10 cellular contexts compared by ENCODE assay signal in the genomic region with DNA sequence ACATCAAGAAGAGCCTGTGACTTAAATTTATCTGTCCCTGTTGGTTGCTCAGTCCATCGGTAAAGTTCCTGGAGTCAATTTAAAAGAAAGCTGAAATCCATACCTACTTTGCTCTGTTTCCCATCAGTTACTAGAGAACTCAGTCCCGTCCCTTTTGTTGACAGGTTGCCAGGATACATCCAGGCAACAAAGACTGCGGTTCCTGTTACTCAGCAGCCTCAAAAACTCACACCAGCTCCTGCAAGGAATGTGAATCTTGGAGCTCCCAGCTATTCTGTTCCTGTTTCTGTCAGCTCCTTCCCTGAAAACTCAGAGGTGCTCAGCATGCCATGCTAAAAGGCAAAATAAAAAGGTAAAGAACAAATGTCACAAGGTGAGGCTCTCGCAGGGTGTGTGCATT. TPM values are rescaled to one million over a fixed set of nuclear protein-coding genes. Genes with fewer than 3 reads are reported as not detected.
DNase-seq lines count a peak whose midpoint lies in the region; ATAC-seq, FAIRE-seq and TF ChIP-seq lines count a peak whose summit lies in the region.
"Had no signal": no experiment of that assay in that cellular context is flagged by ENCODE, and none has a peak within 500 bp of the region (broad histone marks: within the 10 kb centered on the region; RNA-seq: fewer than 3 reads in every experiment).

A gene (plus strand): TSS at position 215 of the 400 bp plus-strand sequence. CDS start 22,445 bp downstream, outside the sequence.

- no TSS peak for BruUV-seq in mammary epithelial cell (replicated peaks; lab: Mats Ljungman, UMichigan)

- H2AFZ ChIP-seq in ACC112 (ENCODE audit: low read length, unreplicated experiment) (no peak within 1 kb of the TSS), mammary epithelial cell (ENCODE audit: low read depth, low read length) (peak within 1 kb of the TSS; percentile 15)

- H3K27me3 Mint-ChIP-seq in natural killer cell treated with Interleukin-12 subunit alpha and Interleukin-12 subunit beta and Interleukin-15 and Interleukin-18, amount 100 ng/mL, for 72 hours, result no peaks in the 10 kb centered on the region

- H3K4me1 ChIP-seq in ACC112 (ENCODE audit: control insufficient read depth, insufficient read depth, low read length, unreplicated experiment), result peaks cover 4% of the 10 kb centered on the region
- peaks cover 18% of the 10 kb centered on the region for H3K4me1 ChIP-seq in mammary epithelial cell (ENCODE audit: insufficient read depth, low read length)
- H3K4me1 ChIP-seq in left lung, result no peaks in the 10 kb centered on the region

- H3K4me2 ChIP-seq in mammary epithelial cell (ENCODE audit: insufficient read depth, low read depth, low read length), result peak within 1 kb of the TSS; percentile 53

- no peaks in the 10 kb centered on the region for H3K27me3 ChIP-seq in ACC112 (ENCODE audit: insufficient read depth, low read length)
- no peaks in the 10 kb centered on the region for H3K27me3 ChIP-seq in mammary epithelial cell (ENCODE audit: insufficient read depth, low read length)
- no peaks in the 10 kb centered on the region for H3K27me3 ChIP-seq in left lung

- dilution Hi-C loops in mammary epithelial cell (cut with HindIII; ENCODE audit: low sequenced_read_pairs), result no loop called here

- intact Hi-C loops in mammary epithelial cell (cut with micrococcal nuclease), result loop anchor here (2.0 kb wide), 1 partner anchor 53 kb away; no protein-coding TSS in a partner anchor
- intact Hi-C loops in left lung (cut with DNase I), result no loop called here

- H3K36me3 Mint-ChIP-seq in natural killer cell treated with Interleukin-12 subunit alpha and Interleukin-12 subunit beta and Interleukin-15 and Interleukin-18, amount 100 ng/mL, for 72 hours, result no peaks in the 10 kb centered on the region

- no peaks in the 10 kb centered on the region for H3K9me3 Mint-ChIP-seq in natural killer cell treated with Interleukin-12 subunit alpha and Interleukin-12 subunit beta and Interleukin-15 and Interleukin-18, amount 100 ng/mL, for 72 hours

- H3K79me2 ChIP-seq in ACC112 (ENCODE audit: control insufficient read depth, insufficient read depth, low read length, unreplicated experiment) (no peaks in the 10 kb centered on the region), mammary epithelial cell (ENCODE audit: insufficient read depth, low read length) (no peaks in the 10 kb centered on the region)

- no peak within 1 kb of the TSS for H3K4me3 Mint-ChIP-seq in natural killer cell treated with Interleukin-12 subunit alpha and Interleukin-12 subunit beta and Interleukin-15 and Interleukin-18, amount 100 ng/mL, for 72 hours

- H3K27ac ChIP-seq in ACC112 (ENCODE audit: low read depth, low read length) (peak within 1 kb of the TSS; percentile 77), mammary epithelial cell (ENCODE audit: insufficient read depth, low read depth, low read length) (peak within 1 kb of the TSS; percentile 92), left lung (no peak within 1 kb of the TSS)

- H4K20me1 ChIP-seq in mammary epithelial cell (ENCODE audit: insufficient read depth, low read length), result no peaks in the 10 kb centered on the region

- no peak within 1 kb of the TSS for H3K27ac Mint-ChIP-seq in natural killer cell treated with Interleukin-12 subunit alpha and Interleukin-12 subunit beta and Interleukin-15 and Interleukin-18, amount 100 ng/mL, for 72 hours

- H3K36me3 ChIP-seq in ACC112 (ENCODE audit: insufficient read depth, low read length) (no peaks in the 10 kb centered on the region), mammary epithelial cell (ENCODE audit: insufficient read depth, low read length) (no peaks in the 10 kb centered on the region), left lung (no peaks in the 10 kb centered on the region)

- DNase-seq in HT-29 (ENCODE audit: low spot score) (peak; percentile 93), mammary epithelial cell (peak; percentile 97), left lung (peak in 1 of 2 donors; percentile 63), D721Med (ENCODE audit: insufficient read length, low spot score) (no peak), NCI-H1436 treated with DMSO at 0.1 percent for 48 hours (lab: John Stamatoyannopoulos, UW) (no peak)
- DNase-seq in natural killer cell treated with Interleukin-12 subunit alpha and Interleukin-12 subunit beta and Interleukin-15 and Interleukin-18, amount 100 ng/mL, for 72 hours (ENCODE audit: low spot score), result no peak
- DNase-seq: activated CD4-positive, alpha-beta T cell treated with anti-CD3 and anti-CD28 coated beads, Interleukin-2, amount 50 U/mL, for 48 hours; GF-D8 had no signal

- WGBS in mammary epithelial cell (ENCODE audit: low coverage, missing lambda C conversion rate), result 8% methylated on average over 4 of the region's 4 CpGs

- ATAC-seq in left lung (peak; percentile 96), GM21515 (IDR thresholded peaks at IDR 0.05; ENCODE audit: unreplicated experiment) (no peak)
- no peak for ATAC-seq in natural killer cell treated with Interleukin-12 subunit alpha and Interleukin-12 subunit beta and Interleukin-15 and Interleukin-18, amount 100 ng/mL, for 72 hours

- H3K4me1 Mint-ChIP-seq in natural killer cell treated with Interleukin-12 subunit alpha and Interleukin-12 subunit beta and Interleukin-15 and Interleukin-18, amount 100 ng/mL, for 72 hours (ENCODE audit: low read depth in 2 of 2), result no peaks in the 10 kb centered on the region

- H3K4me3 ChIP-seq in ACC112 (ENCODE audit: low read depth, low read length), result no peak within 1 kb of the TSS
- peak within 1 kb of the TSS in 1 of 3 experiments; percentile 27 for H3K4me3 ChIP-seq in mammary epithelial cell (replicated peaks in 1 of 3; ENCODE audit: insufficient read depth in 1 of 3, low read depth in 2 of 3, low read length in 3 of 3)
- H3K4me3 ChIP-seq in left lung, result no peak within 1 kb of the TSS

- no peak for FAIRE-seq in D721Med (lab: Jason Lieb, UNC)

- H3K9ac ChIP-seq in mammary epithelial cell (ENCODE audit: insufficient read depth, low read length), result peak within 1 kb of the TSS; percentile 64

- H3K9me3 ChIP-seq in mammary epithelial cell (replicated peaks; ENCODE audit: insufficient read depth, low read length) (no peaks in the 10 kb centered on the region), left lung (no peaks in the 10 kb centered on the region)

- TF ChIP-seq CTCF in mammary epithelial cell (conservative IDR thresholded peaks at IDR 0.05 in 1 of 2, IDR thresholded peaks at IDR 0.05 in 1 of 2; ENCODE audit: extremely low read depth in 1 of 2, insufficient read depth in 1 of 2, low read depth in 1 of 2, low read length in 2 of 2) (no peak), left lung (IDR thresholded peaks at IDR 0.05) (no peak), D721Med (IDR thresholded peaks at IDR 0.05; ENCODE audit: insufficient read depth, missing control alignments) (no peak)

- CTCF ChIA-PET in mammary epithelial cell (lab: Charles Lee; ENCODE audit: low non-redundant PET), result no interaction called here

- in situ Hi-C loops in mammary epithelial cell (cut with MboI; ENCODE audit: low sequenced_read_pairs in 2 of 2), result no loop called here

RNA-seq across cellular contexts. Expression of the gene that starts here (rescaled TPM):
- 0.08 and 0.29 TPM in 2 replicates for total RNA-seq in HT-29 (2014; rRNA removed; shearing (Covaris generic))
- total RNA-seq in mammary epithelial cell (under 1 TPM; 0.19 to 0.33 TPM), left lung (1 to 10 TPM in 1 of 2 donors, not detected in 1; 2.0 TPM)
- polyA plus RNA-seq in mammary epithelial cell, result 0.10 TPM
- not detected for polyA minus RNA-seq in mammary epithelial cell
- not detected for total RNA-seq in natural killer cell treated with Interleukin-12 subunit alpha and Interleukin-12 subunit beta and Interleukin-15 and Interleukin-18, amount 100 ng/mL, for 72 hours

Comparison
In these comparisons a context has a peak if more than half of its experiments do, and no peak if none do; other contexts are left out.
1. Peak in DNase-seq in HT-29; RNA of the gene not detected or under 1 TPM.
2. Peak in DNase-seq, H3K27ac ChIP-seq, H3K9ac ChIP-seq and H3K4me2 ChIP-seq in mammary epithelial cell; RNA of the gene not detected or under 1 TPM.